14 cellular contexts compared by ENCODE assay signal in genomic region chr7:47414342-47415288, GRCh38.
"Had no signal": no experiment of that assay in that cellular context is flagged by ENCODE, and none has a peak within 500 bp of the region (broad histone marks: within the 10 kb centered on the region; RNA-seq: fewer than 3 reads in every experiment).

No MANE protein-coding gene starts in this region.

- FAIRE-seq: TTC549 had no signal

- H3K27ac ChIP-seq: parathyroid adenoma had no signal

- H3K79me2 ChIP-seq: parathyroid adenoma had no signal

- H3K4me1 Mint-ChIP-seq: activated CD4-positive, alpha-beta T cell treated with anti-CD3 and anti-CD28 coated beads, Interleukin-2, amount 10 ng/mL, durations not matched to agents 7 days and 5 days; activated naive CD4-positive, alpha-beta T cell treated with anti-CD3 and anti-CD28 coated beads, Interleukin-2, amount 10 ng/mL, durations not matched to agents 7 days and 5 days; stimulated activated memory B cell treated with anti-CD40 and anti-IgM and Interleukin-4, amounts not matched to agents 10 μg/mL and 1 μg/mL and 100 μg/mL, for 72 hours had no signal

- H3K27ac Mint-ChIP-seq: activated CD4-positive, alpha-beta T cell treated with anti-CD3 and anti-CD28 coated beads, Interleukin-2, amount 10 ng/mL, durations not matched to agents 7 days and 5 days; activated naive CD4-positive, alpha-beta T cell treated with anti-CD3 and anti-CD28 coated beads, Interleukin-2, amount 10 ng/mL, durations not matched to agents 7 days and 5 days; activated T-helper 2 cell treated with anti-CD3 and anti-CD28 coated beads, Interferon-gamma antibody, Interleukin-2, Interleukin-4, amounts not matched to agents 10 μg/mL and 5 μg/mL and 100 μg/mL, durations not matched to agents 14 hours and 24 hours and 36 hours; stimulated activated memory B cell treated with anti-CD40 and anti-IgM and Interleukin-4, amounts not matched to agents 10 μg/mL and 1 μg/mL and 100 μg/mL, for 72 hours had no signal

- H3K27me3 Mint-ChIP-seq: activated CD4-positive, alpha-beta T cell treated with anti-CD3 and anti-CD28 coated beads, Interleukin-2, amount 10 ng/mL, durations not matched to agents 7 days and 5 days; activated naive CD4-positive, alpha-beta T cell treated with anti-CD3 and anti-CD28 coated beads, Interleukin-2, amount 10 ng/mL, durations not matched to agents 7 days and 5 days; stimulated activated memory B cell treated with anti-CD40 and anti-IgM and Interleukin-4, amounts not matched to agents 10 μg/mL and 1 μg/mL and 100 μg/mL, for 72 hours had no signal

- ATAC-seq: stimulated activated memory B cell treated with anti-CD40 and anti-IgM and Interleukin-4, amounts not matched to agents 10 μg/mL and 1 μg/mL and 100 μg/mL, for 72 hours had no signal

- H2AFZ ChIP-seq: parathyroid adenoma had no signal

- H3K9me3 Mint-ChIP-seq: activated CD4-positive, alpha-beta T cell treated with anti-CD3 and anti-CD28 coated beads, Interleukin-2, amount 10 ng/mL, durations not matched to agents 7 days and 5 days; activated naive CD4-positive, alpha-beta T cell treated with anti-CD3 and anti-CD28 coated beads, Interleukin-2, amount 10 ng/mL, durations not matched to agents 7 days and 5 days; activated T-helper 2 cell treated with anti-CD3 and anti-CD28 coated beads, Interferon-gamma antibody, Interleukin-2, Interleukin-4, amounts not matched to agents 10 μg/mL and 5 μg/mL and 100 μg/mL, durations not matched to agents 14 hours and 24 hours and 36 hours; stimulated activated memory B cell treated with anti-CD40 and anti-IgM and Interleukin-4, amounts not matched to agents 10 μg/mL and 1 μg/mL and 100 μg/mL, for 72 hours had no signal

- H3K4me3 Mint-ChIP-seq: activated CD4-positive, alpha-beta T cell treated with anti-CD3 and anti-CD28 coated beads, Interleukin-2, amount 10 ng/mL, durations not matched to agents 7 days and 5 days; activated naive CD4-positive, alpha-beta T cell treated with anti-CD3 and anti-CD28 coated beads, Interleukin-2, amount 10 ng/mL, durations not matched to agents 7 days and 5 days; nephron progenitor cell; stimulated activated memory B cell treated with anti-CD40 and anti-IgM and Interleukin-4, amounts not matched to agents 10 μg/mL and 1 μg/mL and 100 μg/mL, for 72 hours had no signal

- H3K36me3 Mint-ChIP-seq: activated naive CD4-positive, alpha-beta T cell treated with anti-CD3 and anti-CD28 coated beads, Interleukin-2, amount 10 ng/mL, durations not matched to agents 7 days and 5 days had no signal

- H3K4me1 ChIP-seq: parathyroid adenoma had no signal

- H3K9ac ChIP-seq: parathyroid adenoma had no signal

- DNase-seq: activated CD4-positive, alpha-beta T cell treated with anti-CD3 and anti-CD28 coated beads, Interleukin-2, amount 10 ng/mL, durations not matched to agents 7 days and 5 days; activated CD4-positive, CD25-positive, alpha-beta regulatory T cell; activated naive CD4-positive, alpha-beta T cell treated with anti-CD3 and anti-CD28 coated beads, Interleukin-2, amount 10 ng/mL, durations not matched to agents 7 days and 5 days; activated T-cell treated with anti-CD3 and anti-CD28 coated beads for 4 hours; central memory CD4-positive, alpha-beta T cell; hippocampal formation; mammary epithelial cell; nephron progenitor cell; T-helper 2 cell; trophoblast cell had no signal
